In genomic region chr7:18496336-18496700, GRCh38 we compare ENCODE assay signal across 9 cellular contexts.
DNase-seq lines count a peak whose midpoint lies in the region; ATAC-seq lines count a peak whose summit lies in the region.
"Had no signal": no experiment of that assay in that cellular context is flagged by ENCODE, and none has a peak within 500 bp of the region (broad histone marks: within the 10 kb centered on the region; RNA-seq: fewer than 3 reads in every experiment).

No MANE protein-coding gene starts in this region.

- ATAC-seq in HG02970 (IDR thresholded peaks at IDR 0.05; ENCODE audit: low FRiP score, unreplicated experiment), result no peak

- H3K9ac ChIP-seq in SK-N-MC (ENCODE audit: insufficient read length), result no peak overlapping the region
- H3K9ac ChIP-seq in iPS-15b (ENCODE audit: low read depth, low read length), result peak overlapping the region; percentile 8
- no peak overlapping the region for H3K9ac ChIP-seq in subcutaneous abdominal adipose tissue (ENCODE audit: low read length in 5 of 5)

- DNase-seq in NCI-H2107 treated with DMSO at 0.1 percent for 48 hours (lab: John Stamatoyannopoulos, UW; ENCODE audit: unreplicated experiment) (peak; percentile 79), NCI-H2107 (lab: John Stamatoyannopoulos, UW) (no peak), SK-N-MC (ENCODE audit: low read depth, low spot score) (no peak), NCI-H2029 (lab: John Stamatoyannopoulos, UW) (no peak)
- no peak for DNase-seq in activated naive CD4-positive, alpha-beta T cell treated with Interleukin-2 at 50 U/mL for 16 hours
- DNase-seq: activated CD4-positive, alpha-beta T cell treated with anti-CD3 and anti-CD28 coated beads, Interleukin-2, amount 50 U/mL, for 1 hour had no signal

- no peaks in the 10 kb centered on the region for H3K9me3 ChIP-seq in SK-N-MC (ENCODE audit: low read depth, low read length)
- H3K9me3 ChIP-seq in iPS-15b (ENCODE audit: control insufficient read depth, insufficient read depth, low read length), result no peaks in the 10 kb centered on the region
- H3K9me3 ChIP-seq in subcutaneous abdominal adipose tissue (ENCODE audit: control insufficient read depth in 5 of 5, low read length in 5 of 5), result no peaks in the 10 kb centered on the region

- peak overlapping the region; percentile 23 for H3K4me3 ChIP-seq in SK-N-MC
- H3K4me3 ChIP-seq in iPS-15b (ENCODE audit: low read depth, low read length), result peak overlapping the region; percentile 63
- peak overlapping the region in 4 of 5 donors; percentile 61 to 71 (median 68) for H3K4me3 ChIP-seq in subcutaneous abdominal adipose tissue (ENCODE audit: low read depth in 1 of 5, low read length in 5 of 5)

- H3K27me3 ChIP-seq in iPS-15b (ENCODE audit: control insufficient read depth, insufficient read depth, low read length), result no peaks in the 10 kb centered on the region
- no peaks in the 10 kb centered on the region for H3K27me3 ChIP-seq in subcutaneous abdominal adipose tissue (ENCODE audit: control insufficient read depth in 5 of 5, insufficient read depth in 4 of 5, low read length in 5 of 5)

- H3K27ac ChIP-seq in SK-N-MC (no peak overlapping the region), subcutaneous abdominal adipose tissue (ENCODE audit: low read depth, low read length) (peak overlapping the region; percentile 14)

- no peaks in the 10 kb centered on the region for H3K36me3 ChIP-seq in SK-N-MC (ENCODE audit: insufficient read depth, low read length)
- no peaks in the 10 kb centered on the region for H3K36me3 ChIP-seq in iPS-15b (ENCODE audit: control insufficient read depth, insufficient read depth, low read length)
- H3K36me3 ChIP-seq in subcutaneous abdominal adipose tissue (ENCODE audit: control insufficient read depth in 5 of 5, insufficient read depth in 5 of 5, low read length in 5 of 5), result no peaks in the 10 kb centered on the region

- peaks cover 11% of the 10 kb centered on the region for H3K4me1 ChIP-seq in iPS-15b (ENCODE audit: control insufficient read depth, insufficient read depth, low read length)
- H3K4me1 ChIP-seq in subcutaneous abdominal adipose tissue (ENCODE audit: control insufficient read depth in 5 of 5, insufficient read depth in 5 of 5, low read length in 5 of 5), result peaks cover 0 to 32% (median 12%) of the 10 kb centered on the region in 5 donors
